Comparison of ENCODE assay signal across 1 cellular context in genomic region chr7:16421333-16422099, GRCh38.
TF ChIP-seq lines count a peak whose summit lies in the region.

Gene CRPPA, minus strand, starts transcription at chr7:16421538. Its CDS starts 216 bp downstream, at chr7:16421322.

TF ChIP-seq in K562, 482 proteins besides CTCF, POLR2A, EP300 and RAD21 (continues in another document):
- no peak for TF ChIP-seq MBD1 (CRISPR knock-in tag; IDR thresholded peaks at IDR 0.05)
- TF ChIP-seq ZNF124 (CRISPR knock-in tag; IDR thresholded peaks at IDR 0.05), result 0 out of 2 replicates have a peak, but pooled peaks have one; percentile 34
- TF ChIP-seq ILK (tag; IDR thresholded peaks at IDR 0.05; ENCODE audit: borderline replicate concordance, low read depth), result no peak
- 0 out of 4 replicates have a peak, but pooled peaks of 1 of the 2 experiments have one; percentile 25 for TF ChIP-seq SRF (CRISPR knock-in tag; IDR thresholded peaks at IDR 0.05)
- no peak for TF ChIP-seq HIVEP1 (CRISPR knock-in tag; IDR thresholded peaks at IDR 0.05)
- 0 out of 2 replicates have a peak, but pooled peaks have one; percentile 6 for TF ChIP-seq GTF2E2 (tag; IDR thresholded peaks at IDR 0.05)
- TF ChIP-seq NFIX (CRISPR knock-in tag; IDR thresholded peaks at IDR 0.05; ENCODE audit: low read depth), result no peak
- TF ChIP-seq EWSR1 (IDR thresholded peaks at IDR 0.05; ENCODE audit: borderline replicate concordance, low read depth, partially characterized antibody), result no peak
- TF ChIP-seq ZNF133 (CRISPR knock-in tag; IDR thresholded peaks at IDR 0.05), result no peak
- TF ChIP-seq ZNF354B (CRISPR knock-in tag; IDR thresholded peaks at IDR 0.05), result no peak
- TF ChIP-seq ZNF780A (CRISPR knock-in tag; IDR thresholded peaks at IDR 0.05), result no peak
- 0 out of 2 replicates have a peak, but pooled peaks have one; percentile 13 for TF ChIP-seq HDAC8 (tag; IDR thresholded peaks at IDR 0.05)
- no peak for TF ChIP-seq SNIP1 (IDR thresholded peaks at IDR 0.05; ENCODE audit: low read depth)
- TF ChIP-seq HMG20A (CRISPR knock-in tag; conservative IDR thresholded peaks at IDR 0.05), result no peak
- TF ChIP-seq, protein P1, sequence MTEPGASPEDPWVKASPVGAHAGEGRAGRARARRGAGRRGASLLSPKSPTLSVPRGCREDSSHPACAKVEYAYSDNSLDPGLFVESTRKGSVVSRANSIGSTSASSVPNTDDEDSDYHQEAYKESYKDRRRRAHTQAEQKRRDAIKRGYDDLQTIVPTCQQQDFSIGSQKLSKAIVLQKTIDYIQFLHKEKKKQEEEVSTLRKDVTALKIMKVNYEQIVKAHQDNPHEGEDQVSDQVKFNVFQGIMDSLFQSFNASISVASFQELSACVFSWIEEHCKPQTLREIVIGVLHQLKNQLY (CRISPR knock-in tag; conservative IDR thresholded peaks at IDR 0.05), result no peak
- TF ChIP-seq, protein P2, sequence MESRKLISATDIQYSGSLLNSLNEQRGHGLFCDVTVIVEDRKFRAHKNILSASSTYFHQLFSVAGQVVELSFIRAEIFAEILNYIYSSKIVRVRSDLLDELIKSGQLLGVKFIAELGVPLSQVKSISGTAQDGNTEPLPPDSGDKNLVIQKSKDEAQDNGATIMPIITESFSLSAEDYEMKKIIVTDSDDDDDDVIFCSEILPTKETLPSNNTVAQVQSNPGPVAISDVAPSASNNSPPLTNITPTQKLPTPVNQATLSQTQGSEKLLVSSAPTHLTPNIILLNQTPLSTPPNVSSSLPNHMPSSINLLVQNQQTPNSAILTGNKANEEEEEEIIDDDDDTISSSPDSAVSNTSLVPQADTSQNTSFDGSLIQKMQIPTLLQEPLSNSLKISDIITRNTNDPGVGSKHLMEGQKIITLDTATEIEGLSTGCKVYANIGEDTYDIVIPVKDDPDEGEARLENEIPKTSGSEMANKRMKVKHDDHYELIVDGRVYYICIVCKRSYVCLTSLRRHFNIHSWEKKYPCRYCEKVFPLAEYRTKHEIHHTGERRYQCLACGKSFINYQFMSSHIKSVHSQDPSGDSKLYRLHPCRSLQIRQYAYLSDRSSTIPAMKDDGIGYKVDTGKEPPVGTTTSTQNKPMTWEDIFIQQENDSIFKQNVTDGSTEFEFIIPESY (CRISPR knock-in tag; IDR thresholded peaks at IDR 0.05), result no peak
- no peak for TF ChIP-seq POU5F1 (IDR thresholded peaks at IDR 0.05; ENCODE audit: borderline replicate concordance, low read depth, low read length, partially characterized antibody)
- TF ChIP-seq TAF15 (IDR thresholded peaks at IDR 0.05; ENCODE audit: low read depth, low read length), result no peak
- TF ChIP-seq FOSL1 (tag; conservative IDR thresholded peaks at IDR 0.05), result peak; percentile 22; the same call in 1 of the 2 replicates
- TF ChIP-seq, protein P3, sequence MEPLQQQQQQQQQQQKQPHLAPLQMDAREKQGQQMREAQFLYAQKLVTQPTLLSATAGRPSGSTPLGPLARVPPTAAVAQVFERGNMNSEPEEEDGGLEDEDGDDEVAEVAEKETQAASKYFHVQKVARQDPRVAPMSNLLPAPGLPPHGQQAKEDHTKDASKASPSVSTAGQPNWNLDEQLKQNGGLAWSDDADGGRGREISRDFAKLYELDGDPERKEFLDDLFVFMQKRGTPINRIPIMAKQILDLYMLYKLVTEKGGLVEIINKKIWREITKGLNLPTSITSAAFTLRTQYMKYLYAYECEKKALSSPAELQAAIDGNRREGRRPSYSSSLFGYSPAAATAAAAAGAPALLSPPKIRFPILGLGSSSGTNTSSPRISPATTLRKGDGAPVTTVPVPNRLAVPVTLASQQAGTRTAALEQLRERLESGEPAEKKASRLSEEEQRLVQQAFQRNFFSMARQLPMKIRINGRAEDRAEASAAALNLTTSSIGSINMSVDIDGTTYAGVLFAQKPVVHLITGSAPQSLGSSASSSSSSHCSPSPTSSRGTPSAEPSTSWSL (CRISPR knock-in tag; IDR thresholded peaks at IDR 0.05; ENCODE audit: borderline replicate concordance), result no peak
- no peak for TF ChIP-seq ZKSCAN1 (IDR thresholded peaks at IDR 0.05; ENCODE audit: low read depth, low read length)
- peak; percentile 15; the same call in 1 of the 2 replicates for TF ChIP-seq RBFOX2 (IDR thresholded peaks at IDR 0.05; ENCODE audit: low read depth, low read length)
- TF ChIP-seq ZNF436 (CRISPR knock-in tag; IDR thresholded peaks at IDR 0.05), result no peak
- no peak for TF ChIP-seq KLF10 (CRISPR knock-in tag; IDR thresholded peaks at IDR 0.05)
- no peak for TF ChIP-seq ZNF239 (CRISPR knock-in tag; IDR thresholded peaks at IDR 0.05)
- TF ChIP-seq, protein P4, sequence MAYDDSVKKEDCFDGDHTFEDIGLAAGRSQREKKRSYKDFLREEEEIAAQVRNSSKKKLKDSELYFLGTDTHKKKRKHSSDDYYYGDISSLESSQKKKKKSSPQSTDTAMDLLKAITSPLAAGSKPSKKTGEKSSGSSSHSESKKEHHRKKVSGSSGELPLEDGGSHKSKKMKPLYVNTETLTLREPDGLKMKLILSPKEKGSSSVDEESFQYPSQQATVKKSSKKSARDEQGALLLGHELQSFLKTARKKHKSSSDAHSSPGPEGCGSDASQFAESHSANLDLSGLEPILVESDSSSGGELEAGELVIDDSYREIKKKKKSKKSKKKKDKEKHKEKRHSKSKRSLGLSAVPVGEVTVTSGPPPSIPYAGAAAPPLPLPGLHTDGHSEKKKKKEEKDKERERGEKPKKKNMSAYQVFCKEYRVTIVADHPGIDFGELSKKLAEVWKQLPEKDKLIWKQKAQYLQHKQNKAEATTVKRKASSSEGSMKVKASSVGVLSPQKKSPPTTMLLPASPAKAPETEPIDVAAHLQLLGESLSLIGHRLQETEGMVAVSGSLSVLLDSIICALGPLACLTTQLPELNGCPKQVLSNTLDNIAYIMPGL (CRISPR knock-in tag; IDR thresholded peaks at IDR 0.05), result no peak
- no peak for TF ChIP-seq ZC3H11A (IDR thresholded peaks at IDR 0.05; ENCODE audit: low read depth, low read length)
- no peak for TF ChIP-seq ZNF785 (CRISPR knock-in tag; IDR thresholded peaks at IDR 0.05)
- no peak for TF ChIP-seq XRCC4 (IDR thresholded peaks at IDR 0.05; ENCODE audit: extremely low read depth, insufficient read depth, insufficient read length)
- no peak for TF ChIP-seq ZKSCAN3 (CRISPR knock-in tag; IDR thresholded peaks at IDR 0.05)
- peak; percentile 41 for TF ChIP-seq CXXC5 (CRISPR knock-in tag; IDR thresholded peaks at IDR 0.05)
- no peak for TF ChIP-seq PTTG1 (tag; IDR thresholded peaks at IDR 0.05; ENCODE audit: low read depth)
- TF ChIP-seq FOXJ3 (CRISPR knock-in tag; IDR thresholded peaks at IDR 0.05), result no peak
- TF ChIP-seq, protein P5, sequence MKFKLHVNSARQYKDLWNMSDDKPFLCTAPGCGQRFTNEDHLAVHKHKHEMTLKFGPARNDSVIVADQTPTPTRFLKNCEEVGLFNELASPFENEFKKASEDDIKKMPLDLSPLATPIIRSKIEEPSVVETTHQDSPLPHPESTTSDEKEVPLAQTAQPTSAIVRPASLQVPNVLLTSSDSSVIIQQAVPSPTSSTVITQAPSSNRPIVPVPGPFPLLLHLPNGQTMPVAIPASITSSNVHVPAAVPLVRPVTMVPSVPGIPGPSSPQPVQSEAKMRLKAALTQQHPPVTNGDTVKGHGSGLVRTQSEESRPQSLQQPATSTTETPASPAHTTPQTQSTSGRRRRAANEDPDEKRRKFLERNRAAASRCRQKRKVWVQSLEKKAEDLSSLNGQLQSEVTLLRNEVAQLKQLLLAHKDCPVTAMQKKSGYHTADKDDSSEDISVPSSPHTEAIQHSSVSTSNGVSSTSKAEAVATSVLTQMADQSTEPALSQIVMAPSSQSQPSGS (CRISPR knock-in tag; IDR thresholded peaks at IDR 0.05), result no peak
- TF ChIP-seq FOS (IDR thresholded peaks at IDR 0.05; ENCODE audit: extremely low read depth, insufficient read length), result no peak
- no peak for TF ChIP-seq BRD9 (IDR thresholded peaks at IDR 0.05; ENCODE audit: low read depth, partially characterized antibody)
- TF ChIP-seq IRF2 (CRISPR knock-in tag; IDR thresholded peaks at IDR 0.05), result no peak
- TF ChIP-seq ARID2 (IDR thresholded peaks at IDR 0.05), result no peak
- TF ChIP-seq, protein P6, sequence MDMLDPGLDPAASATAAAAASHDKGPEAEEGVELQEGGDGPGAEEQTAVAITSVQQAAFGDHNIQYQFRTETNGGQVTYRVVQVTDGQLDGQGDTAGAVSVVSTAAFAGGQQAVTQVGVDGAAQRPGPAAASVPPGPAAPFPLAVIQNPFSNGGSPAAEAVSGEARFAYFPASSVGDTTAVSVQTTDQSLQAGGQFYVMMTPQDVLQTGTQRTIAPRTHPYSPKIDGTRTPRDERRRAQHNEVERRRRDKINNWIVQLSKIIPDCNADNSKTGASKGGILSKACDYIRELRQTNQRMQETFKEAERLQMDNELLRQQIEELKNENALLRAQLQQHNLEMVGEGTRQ (CRISPR knock-in tag; IDR thresholded peaks at IDR 0.05), result no peak
- no peak for TF ChIP-seq SP2 (IDR thresholded peaks at IDR 0.05; ENCODE audit: extremely low read depth, low read depth, low read length, poor library complexity, severe bottlenecking)
- TF ChIP-seq YY1 (IDR thresholded peaks at IDR 0.05; ENCODE audit: borderline replicate concordance in 1 of 3, control insufficient read depth in 1 of 3, extremely low read depth in 1 of 3, insufficient read depth in 3 of 3, insufficient read length in 1 of 3, insufficient replicate concordance in 2 of 3, low read depth in 1 of 3, low read length in 2 of 3), result peak in 1 of 3 experiments; percentile 34
- no peak for TF ChIP-seq PURB (CRISPR knock-in tag; IDR thresholded peaks at IDR 0.05; ENCODE audit: low read depth)
- TF ChIP-seq ZNF384 (IDR thresholded peaks at IDR 0.05; ENCODE audit: low read depth, low read length), result no peak
- no peak for TF ChIP-seq PYGO2 (tag; IDR thresholded peaks at IDR 0.05)
- TF ChIP-seq, protein P7, sequence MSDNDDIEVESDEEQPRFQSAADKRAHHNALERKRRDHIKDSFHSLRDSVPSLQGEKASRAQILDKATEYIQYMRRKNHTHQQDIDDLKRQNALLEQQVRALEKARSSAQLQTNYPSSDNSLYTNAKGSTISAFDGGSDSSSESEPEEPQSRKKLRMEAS (CRISPR knock-in tag; IDR thresholded peaks at IDR 0.05), result no peak
- no peak for TF ChIP-seq PTRF (tag; IDR thresholded peaks at IDR 0.05)
- no peak for TF ChIP-seq CEBPZ (IDR thresholded peaks at IDR 0.05; ENCODE audit: borderline replicate concordance, low read depth, low read length)
- TF ChIP-seq ELF1 (tag; IDR thresholded peaks at IDR 0.05), result peak; percentile 37; the same call in 1 of the 2 replicates
- TF ChIP-seq ZFPM2 (CRISPR knock-in tag; IDR thresholded peaks at IDR 0.05), result no peak
- TF ChIP-seq MED1 (CRISPR knock-in tag; IDR thresholded peaks at IDR 0.05; ENCODE audit: borderline replicate concordance), result no peak
- TF ChIP-seq ZNF311 (CRISPR knock-in tag; IDR thresholded peaks at IDR 0.05), result no peak
- peak; percentile 80; the same call in 1 of the 2 replicates for TF ChIP-seq ZNF282 (CRISPR knock-in tag; IDR thresholded peaks at IDR 0.05)
- no peak for TF ChIP-seq ZFP1 (CRISPR knock-in tag; IDR thresholded peaks at IDR 0.05)
- no peak for TF ChIP-seq RBM34 (IDR thresholded peaks at IDR 0.05; ENCODE audit: borderline replicate concordance, insufficient read depth, low read length)
- TF ChIP-seq PHF21A (IDR thresholded peaks at IDR 0.05; ENCODE audit: borderline replicate concordance, low read depth), result no peak
- peak; percentile 42; the same call in 1 of the 2 replicates for TF ChIP-seq NFE2 (IDR thresholded peaks at IDR 0.05; ENCODE audit: low read depth)
- TF ChIP-seq SP1 (CRISPR knock-in tag; IDR thresholded peaks at IDR 0.05), result no peak; the same call in 1 of the 2 replicates
- no peak for TF ChIP-seq ZBTB12 (CRISPR knock-in tag; IDR thresholded peaks at IDR 0.05)
- no peak; the same call in 1 of the 2 replicates for TF ChIP-seq CBX5 (IDR thresholded peaks at IDR 0.05; ENCODE audit: borderline replicate concordance, low read depth)
